8 cellular contexts compared by ENCODE assay signal in genomic region chrX:45710081-45710801, GRCh38.
A peak's percentile ranks its signal among the peaks of the same experiment; 100 is the strongest.
DNase-seq lines count a peak whose midpoint lies in the region; FAIRE-seq and TF ChIP-seq lines count a peak whose summit lies in the region.

No MANE protein-coding gene starts in this region.

- peak; percentile 81 for DNase-seq in GM12865 (ENCODE audit: low read depth)
- peak; percentile 85 for DNase-seq in HFF-Myc (ENCODE audit: extremely low read depth, low read depth)
- DNase-seq in PC-9, result peak; percentile 22 to 90
- DNase-seq in chondrocyte (ENCODE audit: low spot score), result no peak
- DNase-seq in stimulated activated CD8-positive, alpha-beta memory T cell treated with anti-CD3 and anti-CD28 coated beads, Interleukin-4, amount 100 ng/mL, for 24 hours (ENCODE audit: low read depth), result peak; percentile 39
- no peak for DNase-seq in D721Med (ENCODE audit: insufficient read length, low spot score)
- no peak for DNase-seq in NCI-H510A treated with DMSO at 0.1 percent for 48 hours (lab: John Stamatoyannopoulos, UW)
- no peak for DNase-seq in neuronal stem cell (ENCODE audit: low spot score)

- H3K4ac ChIP-seq in neuronal stem cell (ENCODE audit: low read length), result no peak overlapping the region

- no peaks in the 10 kb centered on the region for H3K9me2 ChIP-seq in PC-9 (ENCODE audit: insufficient read depth)

- H3K4me1 Mint-ChIP-seq in chondrocyte (ENCODE audit: low read depth), result peaks cover 36% of the 10 kb centered on the region

- H3K36me3 Mint-ChIP-seq in chondrocyte (ENCODE audit: low read depth), result no peaks in the 10 kb centered on the region

- H3K4me1 ChIP-seq in PC-9 (replicated peaks; ENCODE audit: insufficient read depth) (peaks cover 35% of the 10 kb centered on the region), neuronal stem cell (ENCODE audit: control insufficient read depth in 2 of 2, insufficient read depth in 1 of 2, low read depth in 1 of 2, low read length in 2 of 2) (peaks cover 0 to 9% of the 10 kb centered on the region in 2 donors)

- no peak for TF ChIP-seq CTCF in GM12865 (IDR thresholded peaks at IDR 0.05; ENCODE audit: insufficient read depth, low read depth, low read length, missing control alignments)
- no peak for TF ChIP-seq CTCF in HFF-Myc (IDR thresholded peaks at IDR 0.05; ENCODE audit: low read depth, low read length, missing control alignments)
- TF ChIP-seq CTCF in PC-9 (conservative IDR thresholded peaks at IDR 0.05), result no peak
- TF ChIP-seq CTCF in chondrocyte (IDR thresholded peaks at IDR 0.05), result no peak
- TF ChIP-seq CTCF in D721Med (IDR thresholded peaks at IDR 0.05; ENCODE audit: insufficient read depth, missing control alignments), result no peak

- peaks cover 20% of the 10 kb centered on the region for H3F3A ChIP-seq in PC-9 (ENCODE audit: insufficient read depth, low read depth)

- H3K27me3 ChIP-seq in PC-9 (ENCODE audit: insufficient read depth, low read depth), result no peaks in the 10 kb centered on the region
- H3K27me3 ChIP-seq in neuronal stem cell (ENCODE audit: control insufficient read depth in 3 of 3, insufficient read depth in 3 of 3, low read depth in 1 of 3, low read length in 3 of 3), result no peaks in the 10 kb centered on the region

- CTCF ChIA-PET in PC-9 (lab: Charles Lee), result no interaction called here

- H2BK15ac ChIP-seq in neuronal stem cell (ENCODE audit: low read length), result no peak overlapping the region

- TSS peak; percentile 44 for BruUV-seq in PC-9 (replicated peaks; lab: Mats Ljungman, UMichigan)

- no peak overlapping the region for H2AK5ac ChIP-seq in neuronal stem cell (ENCODE audit: low read depth, low read length)

- no peak overlapping the region for H3K23ac ChIP-seq in neuronal stem cell (ENCODE audit: low read depth, low read length, poor library complexity)

- no peak for FAIRE-seq in D721Med (lab: Jason Lieb, UNC)

- no peak overlapping the region for H3K9ac ChIP-seq in neuronal stem cell (ENCODE audit: low read depth, low read length, poor library complexity)

- H3K4me3 ChIP-seq in GM12865 (ENCODE audit: low read depth, low read length) (no peak overlapping the region), HFF-Myc (replicated peaks; ENCODE audit: low read depth, low read length) (no peak overlapping the region), PC-9 (no peak overlapping the region), neuronal stem cell (ENCODE audit: low read length in 2 of 2) (no peak overlapping the region)

- H2AFZ ChIP-seq in PC-9, result no peak overlapping the region
- H2AFZ ChIP-seq in neuronal stem cell (ENCODE audit: low read length), result no peak overlapping the region

- H2BK12ac ChIP-seq in neuronal stem cell (ENCODE audit: low read length), result no peak overlapping the region

- H3K14ac ChIP-seq in neuronal stem cell (ENCODE audit: low read length), result no peak overlapping the region

- H3K9me3 Mint-ChIP-seq in chondrocyte (ENCODE audit: low read depth), result peaks cover 5% of the 10 kb centered on the region

- H4K91ac ChIP-seq in neuronal stem cell (ENCODE audit: low read depth, low read length, poor library complexity), result no peak overlapping the region

- H3K36me3 ChIP-seq in PC-9 (ENCODE audit: low read depth) (no peaks in the 10 kb centered on the region), neuronal stem cell (replicated peaks in 1 of 2; ENCODE audit: control insufficient read depth in 2 of 2, insufficient read depth in 2 of 2, low read length in 2 of 2) (no peaks in the 10 kb centered on the region)

- H3K9me3 ChIP-seq in PC-9 (ENCODE audit: insufficient read depth, low read depth), result no peaks in the 10 kb centered on the region
- no peaks in the 10 kb centered on the region for H3K9me3 ChIP-seq in neuronal stem cell (replicated peaks in 1 of 2; ENCODE audit: control insufficient read depth in 2 of 2, insufficient read depth in 1 of 2, low read depth in 1 of 2, low read length in 2 of 2)

- H3K4me2 ChIP-seq in PC-9, result peak overlapping the region; percentile 42
- no peak overlapping the region for H3K4me2 ChIP-seq in neuronal stem cell (ENCODE audit: insufficient read depth, low read length, poor library complexity, severe bottlenecking)

- H3K27ac ChIP-seq in PC-9 (peak overlapping the region; percentile 96), neuronal stem cell (replicated peaks; ENCODE audit: low read length) (no peak overlapping the region)

- no CpG with 5 or more reads among the region's 2 CpGs for WGBS in neuronal stem cell (ENCODE audit: extremely low coverage in 2 of 2, insufficient read length in 2 of 2, insufficient replicate concordance in 1 of 2), 2 donors

- H3K27me3 Mint-ChIP-seq in chondrocyte (ENCODE audit: low read depth), result no peaks in the 10 kb centered on the region

- H3K79me1 ChIP-seq in neuronal stem cell (ENCODE audit: low read depth, low read length), result no peaks in the 10 kb centered on the region

- H2BK120ac ChIP-seq in neuronal stem cell (ENCODE audit: low read depth, low read length), result no peak overlapping the region

- H3K27ac Mint-ChIP-seq in chondrocyte (ENCODE audit: unreplicated experiment), result peak overlapping the region; percentile 93

- intact Hi-C loops in PC-9 (cut with micrococcal nuclease; ENCODE audit: unreplicated experiment), result loop anchor here (2.0 kb wide), 1 partner anchor 61 kb away; no protein-coding TSS in a partner anchor

- H2BK5ac ChIP-seq in neuronal stem cell (ENCODE audit: low read length), result no peak overlapping the region

- H4K20me1 ChIP-seq in PC-9 (ENCODE audit: insufficient read depth), result no peaks in the 10 kb centered on the region

- H4K8ac ChIP-seq in neuronal stem cell (ENCODE audit: low read depth, low read length), result no peak overlapping the region

- no peak overlapping the region for H3K18ac ChIP-seq in neuronal stem cell (ENCODE audit: low read length)

- H3K79me2 ChIP-seq in PC-9 (ENCODE audit: low read depth), result no peaks in the 10 kb centered on the region

- no peak overlapping the region for H3K4me3 Mint-ChIP-seq in chondrocyte (ENCODE audit: unreplicated experiment)

- POLR2A ChIA-PET in PC-9 (lab: Charles Lee; ENCODE audit: unreplicated experiment), result interaction anchor here (0.5 to 0.7 kb wide), 6 partner anchors 18 to 1525 kb away, joined by 3 to 7 read pairs (median 4); no protein-coding TSS in a partner anchor

Comparison
In these comparisons a context has a peak if more than half of its experiments do, and no peak if none do; other contexts are left out.
1. DNase-seq: peak in GM12865 (single experiment), HFF-Myc (single experiment), PC-9 (2 of 2) and stimulated activated CD8-positive, alpha-beta memory T cell treated with anti-CD3 and anti-CD28 coated beads, Interleukin-4, amount 100 ng/mL, for 24 hours (single experiment); none in chondrocyte (single experiment), D721Med (single experiment), NCI-H510A treated with DMSO at 0.1 percent for 48 hours (single experiment) and neuronal stem cell (single experiment).